Comparison of ENCODE assay signal across 1 cellular context in the genomic region with DNA sequence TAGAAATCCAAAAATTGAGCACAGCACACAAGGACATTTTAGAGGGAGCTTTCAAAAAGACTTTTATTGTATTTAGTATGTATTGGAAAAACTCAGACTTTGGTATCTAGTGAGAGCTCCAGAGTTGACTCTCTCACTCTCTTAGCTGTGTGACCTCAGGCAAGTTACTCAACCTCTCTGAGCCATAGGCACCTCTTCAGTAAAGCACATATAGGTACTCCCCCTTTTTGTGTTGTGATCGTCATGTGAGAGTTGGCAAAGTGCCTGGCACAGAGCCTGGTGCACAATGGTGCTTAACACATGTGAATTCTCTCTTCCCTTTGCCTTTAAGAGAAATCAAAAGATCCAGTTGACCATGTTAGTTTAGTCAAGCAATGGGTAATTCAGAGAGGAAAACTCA.
TF ChIP-seq lines count a peak whose summit lies in the region.

No MANE protein-coding gene starts in this region.

TF ChIP-seq in K562, 482 proteins besides CTCF, POLR2A, EP300 and RAD21 (continued from another document):
- TF ChIP-seq BCOR (IDR thresholded peaks at IDR 0.05) (peak; percentile 56), ZNF561 (CRISPR knock-in tag; conservative IDR thresholded peaks at IDR 0.05) (no peak), MIER1 (IDR thresholded peaks at IDR 0.05; ENCODE audit: low read depth) (no peak), EHMT2 (IDR thresholded peaks at IDR 0.05) (no peak), TAL1 (IDR thresholded peaks at IDR 0.05) (no peak), RBM25 (IDR thresholded peaks at IDR 0.05; ENCODE audit: low read depth, low read length, severe bottlenecking) (peak; percentile 94), TRIM28 (IDR thresholded peaks at IDR 0.05) (no peak), HOXB6 (CRISPR knock-in tag; IDR thresholded peaks at IDR 0.05; ENCODE audit: borderline replicate concordance) (no peak), ZNF507 (tag; conservative IDR thresholded peaks at IDR 0.05) (no peak), ZC3H11A (IDR thresholded peaks at IDR 0.05; ENCODE audit: low read depth, low read length) (no peak), HDAC2 (IDR thresholded peaks at IDR 0.05) (peak; percentile 55; the same call in 1 of the 2 replicates)
